ENCODE assay signal across 2 cellular contexts in the genomic region with DNA sequence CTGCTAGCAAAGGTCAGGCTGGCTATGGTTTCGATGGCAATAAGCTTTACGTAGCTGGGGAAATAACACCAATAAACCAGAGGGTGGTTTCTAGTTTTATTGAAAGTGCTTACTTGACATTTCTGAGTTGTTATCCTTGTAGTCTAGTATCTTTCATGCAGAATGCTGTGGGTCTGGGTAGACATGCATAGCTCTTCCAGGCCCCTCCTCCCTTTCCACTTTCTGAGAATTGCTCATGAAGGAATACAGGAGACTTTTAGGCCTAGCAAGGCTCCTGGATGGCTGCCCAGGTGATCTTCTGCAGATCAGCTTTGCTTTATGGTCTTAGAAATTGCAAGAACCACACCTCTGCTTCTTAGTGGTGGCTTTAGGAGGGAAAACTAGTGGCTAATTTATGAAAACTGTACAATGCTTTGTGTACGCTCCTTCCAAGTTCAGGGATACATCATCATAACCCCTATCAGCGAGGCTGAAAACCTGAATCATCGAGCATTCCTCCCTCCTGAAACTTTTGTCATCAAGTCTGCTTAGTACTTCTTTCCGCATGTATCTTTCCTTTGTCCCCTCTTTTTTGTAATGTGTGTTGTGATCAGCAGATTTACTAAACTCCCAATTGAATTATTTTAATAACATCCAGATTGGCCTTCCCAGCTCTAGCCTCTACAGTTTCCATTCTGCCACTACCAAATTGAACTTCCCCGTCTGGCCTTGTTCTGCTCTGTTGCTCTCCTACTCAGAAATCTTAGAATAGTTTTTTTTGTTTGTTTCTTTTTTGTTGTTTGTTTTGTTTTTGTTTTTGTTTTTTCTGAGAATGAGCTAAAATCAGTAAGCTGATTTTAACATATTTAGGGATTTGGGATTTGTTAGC.
A peak's percentile ranks its signal among the peaks of the same experiment; 100 is the strongest.
TF ChIP-seq lines count a peak whose summit lies in the region.

No MANE protein-coding gene starts in this region.

TF ChIP-seq in HEK293, 187 proteins besides CTCF, POLR2A, EP300 and RAD21 (continued from another document and continues in another):
- TF ChIP-seq, protein P1, sequence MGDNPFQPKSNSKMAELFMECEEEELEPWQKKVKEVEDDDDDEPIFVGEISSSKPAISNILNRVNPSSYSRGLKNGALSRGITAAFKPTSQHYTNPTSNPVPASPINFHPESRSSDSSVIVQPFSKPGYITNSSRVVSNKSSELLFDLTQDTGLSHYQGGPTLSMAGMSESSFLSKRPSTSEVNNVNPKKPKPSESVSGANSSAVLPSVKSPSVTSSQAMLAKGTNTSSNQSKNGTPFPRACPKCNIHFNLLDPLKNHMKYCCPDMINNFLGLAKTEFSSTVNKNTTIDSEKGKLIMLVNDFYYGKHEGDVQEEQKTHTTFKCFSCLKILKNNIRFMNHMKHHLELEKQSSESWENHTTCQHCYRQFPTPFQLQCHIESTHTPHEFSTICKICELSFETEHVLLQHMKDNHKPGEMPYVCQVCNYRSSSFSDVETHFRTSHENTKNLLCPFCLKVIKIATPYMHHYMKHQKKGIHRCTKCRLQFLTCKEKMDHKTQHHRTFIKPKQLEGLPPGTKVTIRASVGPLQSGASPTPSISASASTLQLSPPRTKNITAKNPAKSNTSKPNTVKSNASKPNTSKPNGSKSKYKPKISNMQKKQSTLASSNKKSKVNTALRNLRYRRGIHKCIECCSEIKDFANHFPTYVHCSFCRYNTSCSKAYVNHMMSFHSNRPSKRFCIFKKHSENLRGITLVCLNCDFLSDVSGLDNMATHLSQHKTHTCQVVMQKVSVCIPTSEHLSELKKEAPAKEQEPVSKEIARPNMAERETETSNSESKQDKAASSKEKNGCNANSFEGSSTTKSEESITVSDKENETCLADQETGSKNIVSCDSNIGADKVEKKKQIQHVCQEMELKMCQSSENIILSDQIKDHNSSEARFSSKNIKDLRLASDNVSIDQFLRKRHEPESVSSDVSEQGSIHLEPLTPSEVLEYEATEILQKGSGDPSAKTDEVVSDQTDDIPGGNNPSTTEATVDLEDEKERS (tag by site-specific recombination; IDR thresholded peaks at IDR 0.05): no peak
- 0 out of 2 replicates have a peak, but pooled peaks have one; percentile 2 for TF ChIP-seq ZNF843 (tag by site-specific recombination; IDR thresholded peaks at IDR 0.05)
- TF ChIP-seq ZNF596 (tag by site-specific recombination; IDR thresholded peaks at IDR 0.05): no peak
- TF ChIP-seq ZSCAN30 (tag by site-specific recombination; IDR thresholded peaks at IDR 0.05): 0 out of 2 replicates have a peak, but pooled peaks have one; percentile 26
- TF ChIP-seq, protein P2, sequence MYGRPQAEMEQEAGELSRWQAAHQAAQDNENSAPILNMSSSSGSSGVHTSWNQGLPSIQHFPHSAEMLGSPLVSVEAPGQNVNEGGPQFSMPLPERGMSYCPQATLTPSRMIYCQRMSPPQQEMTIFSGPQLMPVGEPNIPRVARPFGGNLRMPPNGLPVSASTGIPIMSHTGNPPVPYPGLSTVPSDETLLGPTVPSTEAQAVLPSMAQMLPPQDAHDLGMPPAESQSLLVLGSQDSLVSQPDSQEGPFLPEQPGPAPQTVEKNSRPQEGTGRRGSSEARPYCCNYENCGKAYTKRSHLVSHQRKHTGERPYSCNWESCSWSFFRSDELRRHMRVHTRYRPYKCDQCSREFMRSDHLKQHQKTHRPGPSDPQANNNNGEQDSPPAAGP (tag by site-specific recombination; IDR thresholded peaks at IDR 0.05): no peak
- TF ChIP-seq ZNF629 (tag by site-specific recombination; IDR thresholded peaks at IDR 0.05): no peak
- peak; percentile 40; the same call in 1 of the 2 replicates for TF ChIP-seq FEZF1 (tag by site-specific recombination; IDR thresholded peaks at IDR 0.05)
- no peak for TF ChIP-seq ZSCAN16 (tag by site-specific recombination; IDR thresholded peaks at IDR 0.05)
- no peak for TF ChIP-seq ZNF175 (tag by site-specific recombination; IDR thresholded peaks at IDR 0.05)
- TF ChIP-seq ZNF132 (tag by site-specific recombination; IDR thresholded peaks at IDR 0.05; ENCODE audit: borderline replicate concordance): no peak
- TF ChIP-seq ZIC2 (tag by site-specific recombination; IDR thresholded peaks at IDR 0.05): peak; percentile 6; the same call in 1 of the 2 replicates
- no peak for TF ChIP-seq ZNF555 (tag by site-specific recombination; conservative IDR thresholded peaks at IDR 0.05)
- TF ChIP-seq, protein P3, sequence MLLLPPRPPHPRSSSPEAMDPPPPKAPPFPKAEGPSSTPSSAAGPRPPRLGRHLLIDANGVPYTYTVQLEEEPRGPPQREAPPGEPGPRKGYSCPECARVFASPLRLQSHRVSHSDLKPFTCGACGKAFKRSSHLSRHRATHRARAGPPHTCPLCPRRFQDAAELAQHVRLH (tag by site-specific recombination; IDR thresholded peaks at IDR 0.05): no peak
- TF ChIP-seq ZNF140 (tag by site-specific recombination; IDR thresholded peaks at IDR 0.05): no peak
- TF ChIP-seq, protein P4, sequence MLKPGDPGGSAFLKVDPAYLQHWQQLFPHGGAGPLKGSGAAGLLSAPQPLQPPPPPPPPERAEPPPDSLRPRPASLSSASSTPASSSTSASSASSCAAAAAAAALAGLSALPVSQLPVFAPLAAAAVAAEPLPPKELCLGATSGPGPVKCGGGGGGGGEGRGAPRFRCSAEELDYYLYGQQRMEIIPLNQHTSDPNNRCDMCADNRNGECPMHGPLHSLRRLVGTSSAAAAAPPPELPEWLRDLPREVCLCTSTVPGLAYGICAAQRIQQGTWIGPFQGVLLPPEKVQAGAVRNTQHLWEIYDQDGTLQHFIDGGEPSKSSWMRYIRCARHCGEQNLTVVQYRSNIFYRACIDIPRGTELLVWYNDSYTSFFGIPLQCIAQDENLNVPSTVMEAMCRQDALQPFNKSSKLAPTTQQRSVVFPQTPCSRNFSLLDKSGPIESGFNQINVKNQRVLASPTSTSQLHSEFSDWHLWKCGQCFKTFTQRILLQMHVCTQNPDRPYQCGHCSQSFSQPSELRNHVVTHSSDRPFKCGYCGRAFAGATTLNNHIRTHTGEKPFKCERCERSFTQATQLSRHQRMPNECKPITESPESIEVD (tag by site-specific recombination; IDR thresholded peaks at IDR 0.05): peak; percentile 78
- TF ChIP-seq, protein P5, sequence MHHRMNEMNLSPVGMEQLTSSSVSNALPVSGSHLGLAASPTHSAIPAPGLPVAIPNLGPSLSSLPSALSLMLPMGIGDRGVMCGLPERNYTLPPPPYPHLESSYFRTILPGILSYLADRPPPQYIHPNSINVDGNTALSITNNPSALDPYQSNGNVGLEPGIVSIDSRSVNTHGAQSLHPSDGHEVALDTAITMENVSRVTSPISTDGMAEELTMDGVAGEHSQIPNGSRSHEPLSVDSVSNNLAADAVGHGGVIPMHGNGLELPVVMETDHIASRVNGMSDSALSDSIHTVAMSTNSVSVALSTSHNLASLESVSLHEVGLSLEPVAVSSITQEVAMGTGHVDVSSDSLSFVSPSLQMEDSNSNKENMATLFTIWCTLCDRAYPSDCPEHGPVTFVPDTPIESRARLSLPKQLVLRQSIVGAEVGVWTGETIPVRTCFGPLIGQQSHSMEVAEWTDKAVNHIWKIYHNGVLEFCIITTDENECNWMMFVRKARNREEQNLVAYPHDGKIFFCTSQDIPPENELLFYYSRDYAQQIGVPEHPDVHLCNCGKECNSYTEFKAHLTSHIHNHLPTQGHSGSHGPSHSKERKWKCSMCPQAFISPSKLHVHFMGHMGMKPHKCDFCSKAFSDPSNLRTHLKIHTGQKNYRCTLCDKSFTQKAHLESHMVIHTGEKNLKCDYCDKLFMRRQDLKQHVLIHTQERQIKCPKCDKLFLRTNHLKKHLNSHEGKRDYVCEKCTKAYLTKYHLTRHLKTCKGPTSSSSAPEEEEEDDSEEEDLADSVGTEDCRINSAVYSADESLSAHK (tag by site-specific recombination; IDR thresholded peaks at IDR 0.05): peak; percentile 79; the same call in 1 of the 2 replicates

TF ChIP-seq in SK-N-SH, 30 proteins besides CTCF, POLR2A, EP300 and RAD21 (continued from another document):
- TF ChIP-seq JUND (IDR thresholded peaks at IDR 0.05) (no peak), FOXJ3 (CRISPR knock-in tag; IDR thresholded peaks at IDR 0.05) (no peak), POLR2AphosphoS5 (IDR thresholded peaks at IDR 0.05; ENCODE audit: low read depth, low read length) (no peak), SMC3 (IDR thresholded peaks at IDR 0.05; ENCODE audit: low read depth, low read length) (no peak), TAF1 (IDR thresholded peaks at IDR 0.05; ENCODE audit: borderline replicate concordance, low read depth, low read length) (no peak), TEAD4 (IDR thresholded peaks at IDR 0.05; ENCODE audit: borderline replicate concordance, insufficient read depth) (no peak), ELF1 (IDR thresholded peaks at IDR 0.05) (no peak), MEF2A (IDR thresholded peaks at IDR 0.05; ENCODE audit: borderline replicate concordance, low read depth) (no peak), RCOR1 (IDR thresholded peaks at IDR 0.05; ENCODE audit: low read length) (no peak)
- TF ChIP-seq, protein P6, sequence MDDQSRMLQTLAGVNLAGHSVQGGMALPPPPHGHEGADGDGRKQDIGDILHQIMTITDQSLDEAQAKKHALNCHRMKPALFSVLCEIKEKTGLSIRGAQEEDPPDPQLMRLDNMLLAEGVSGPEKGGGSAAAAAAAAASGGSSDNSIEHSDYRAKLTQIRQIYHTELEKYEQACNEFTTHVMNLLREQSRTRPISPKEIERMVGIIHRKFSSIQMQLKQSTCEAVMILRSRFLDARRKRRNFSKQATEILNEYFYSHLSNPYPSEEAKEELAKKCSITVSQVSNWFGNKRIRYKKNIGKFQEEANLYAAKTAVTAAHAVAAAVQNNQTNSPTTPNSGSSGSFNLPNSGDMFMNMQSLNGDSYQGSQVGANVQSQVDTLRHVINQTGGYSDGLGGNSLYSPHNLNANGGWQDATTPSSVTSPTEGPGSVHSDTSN (IDR thresholded peaks at IDR 0.05): no peak
- TF ChIP-seq, protein P7, sequence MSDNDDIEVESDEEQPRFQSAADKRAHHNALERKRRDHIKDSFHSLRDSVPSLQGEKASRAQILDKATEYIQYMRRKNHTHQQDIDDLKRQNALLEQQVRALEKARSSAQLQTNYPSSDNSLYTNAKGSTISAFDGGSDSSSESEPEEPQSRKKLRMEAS (IDR thresholded peaks at IDR 0.05; ENCODE audit: low read depth): no peak
- TF ChIP-seq, protein P8, sequence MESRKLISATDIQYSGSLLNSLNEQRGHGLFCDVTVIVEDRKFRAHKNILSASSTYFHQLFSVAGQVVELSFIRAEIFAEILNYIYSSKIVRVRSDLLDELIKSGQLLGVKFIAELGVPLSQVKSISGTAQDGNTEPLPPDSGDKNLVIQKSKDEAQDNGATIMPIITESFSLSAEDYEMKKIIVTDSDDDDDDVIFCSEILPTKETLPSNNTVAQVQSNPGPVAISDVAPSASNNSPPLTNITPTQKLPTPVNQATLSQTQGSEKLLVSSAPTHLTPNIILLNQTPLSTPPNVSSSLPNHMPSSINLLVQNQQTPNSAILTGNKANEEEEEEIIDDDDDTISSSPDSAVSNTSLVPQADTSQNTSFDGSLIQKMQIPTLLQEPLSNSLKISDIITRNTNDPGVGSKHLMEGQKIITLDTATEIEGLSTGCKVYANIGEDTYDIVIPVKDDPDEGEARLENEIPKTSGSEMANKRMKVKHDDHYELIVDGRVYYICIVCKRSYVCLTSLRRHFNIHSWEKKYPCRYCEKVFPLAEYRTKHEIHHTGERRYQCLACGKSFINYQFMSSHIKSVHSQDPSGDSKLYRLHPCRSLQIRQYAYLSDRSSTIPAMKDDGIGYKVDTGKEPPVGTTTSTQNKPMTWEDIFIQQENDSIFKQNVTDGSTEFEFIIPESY (IDR thresholded peaks at IDR 0.05; ENCODE audit: borderline replicate concordance, low read depth): no peak
- TF ChIP-seq, protein P9, sequence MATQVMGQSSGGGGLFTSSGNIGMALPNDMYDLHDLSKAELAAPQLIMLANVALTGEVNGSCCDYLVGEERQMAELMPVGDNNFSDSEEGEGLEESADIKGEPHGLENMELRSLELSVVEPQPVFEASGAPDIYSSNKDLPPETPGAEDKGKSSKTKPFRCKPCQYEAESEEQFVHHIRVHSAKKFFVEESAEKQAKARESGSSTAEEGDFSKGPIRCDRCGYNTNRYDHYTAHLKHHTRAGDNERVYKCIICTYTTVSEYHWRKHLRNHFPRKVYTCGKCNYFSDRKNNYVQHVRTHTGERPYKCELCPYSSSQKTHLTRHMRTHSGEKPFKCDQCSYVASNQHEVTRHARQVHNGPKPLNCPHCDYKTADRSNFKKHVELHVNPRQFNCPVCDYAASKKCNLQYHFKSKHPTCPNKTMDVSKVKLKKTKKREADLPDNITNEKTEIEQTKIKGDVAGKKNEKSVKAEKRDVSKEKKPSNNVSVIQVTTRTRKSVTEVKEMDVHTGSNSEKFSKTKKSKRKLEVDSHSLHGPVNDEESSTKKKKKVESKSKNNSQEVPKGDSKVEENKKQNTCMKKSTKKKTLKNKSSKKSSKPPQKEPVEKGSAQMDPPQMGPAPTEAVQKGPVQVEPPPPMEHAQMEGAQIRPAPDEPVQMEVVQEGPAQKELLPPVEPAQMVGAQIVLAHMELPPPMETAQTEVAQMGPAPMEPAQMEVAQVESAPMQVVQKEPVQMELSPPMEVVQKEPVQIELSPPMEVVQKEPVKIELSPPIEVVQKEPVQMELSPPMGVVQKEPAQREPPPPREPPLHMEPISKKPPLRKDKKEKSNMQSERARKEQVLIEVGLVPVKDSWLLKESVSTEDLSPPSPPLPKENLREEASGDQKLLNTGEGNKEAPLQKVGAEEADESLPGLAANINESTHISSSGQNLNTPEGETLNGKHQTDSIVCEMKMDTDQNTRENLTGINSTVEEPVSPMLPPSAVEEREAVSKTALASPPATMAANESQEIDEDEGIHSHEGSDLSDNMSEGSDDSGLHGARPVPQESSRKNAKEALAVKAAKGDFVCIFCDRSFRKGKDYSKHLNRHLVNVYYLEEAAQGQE (IDR thresholded peaks at IDR 0.05; ENCODE audit: low read depth, low read length): no peak
